9 cellular contexts compared by ENCODE assay signal in the genomic region with DNA sequence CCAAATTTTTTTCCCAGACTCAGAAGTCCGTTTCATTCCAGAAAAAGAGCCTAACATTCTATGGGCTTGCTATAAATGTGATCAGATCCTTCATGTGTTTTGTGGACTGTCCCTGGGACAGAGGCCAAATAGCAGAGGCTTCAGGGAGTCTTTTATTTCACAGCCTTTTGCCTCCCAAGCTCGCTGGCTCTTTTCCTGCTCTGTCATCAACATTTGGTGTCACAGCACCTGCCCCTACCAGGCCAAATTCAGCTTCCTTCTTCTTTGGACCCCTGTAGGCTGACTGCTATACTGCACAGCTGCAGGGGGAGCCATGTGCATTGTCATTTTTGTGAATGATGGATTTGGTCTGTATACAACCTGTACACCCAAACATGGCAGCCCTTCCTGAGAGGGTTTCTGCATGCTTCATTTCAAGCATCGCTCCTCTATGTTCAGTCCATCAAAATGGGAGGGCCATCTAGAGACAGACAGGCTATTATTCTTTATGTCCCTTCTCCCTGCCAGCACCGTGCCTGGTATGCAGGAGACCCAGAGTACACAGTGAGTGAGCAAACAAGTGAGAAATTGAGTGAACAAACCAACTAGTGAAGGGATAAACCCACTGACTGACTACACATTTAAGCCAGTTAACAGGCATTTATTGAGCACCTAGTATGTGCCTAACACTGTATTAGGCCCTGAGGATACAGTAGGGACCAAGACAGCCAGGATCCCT.
DNase-seq lines count a peak whose midpoint lies in the region; ATAC-seq and TF ChIP-seq lines count a peak whose summit lies in the region.
"Had no signal": no experiment of that assay in that cellular context is flagged by ENCODE, and none has a peak within 500 bp of the region (broad histone marks: within the 10 kb centered on the region; RNA-seq: fewer than 3 reads in every experiment).

No MANE protein-coding gene starts in this region.

- TF ChIP-seq POLR2A in GM18505 (IDR thresholded peaks at IDR 0.05; ENCODE audit: borderline replicate concordance, extremely low read depth, insufficient read depth, insufficient read length) = no peak

- DNase-seq in NOMO-1 treated with DMSO at 0.1 percent for 48 hours (lab: John Stamatoyannopoulos, UW; ENCODE audit: unreplicated experiment) (peak; percentile 0), NOMO-1 (lab: John Stamatoyannopoulos, UW; ENCODE audit: unreplicated experiment in 2 of 2) (no peak), choroid plexus epithelial cell (ENCODE audit: low read depth) (peak; percentile 20), superior temporal gyrus (ENCODE audit: extremely low spot score) (peak; percentile 58), NCI-H774 (lab: John Stamatoyannopoulos, UW) (no peak)
- DNase-seq: activated naive CD4-positive, alpha-beta T cell treated with Interleukin-2 at 50 U/mL for 16 hours; effector memory CD8-positive, alpha-beta T cell; IMR-90 had no signal

- TF ChIP-seq CTCF in choroid plexus epithelial cell (conservative IDR thresholded peaks at IDR 0.05; ENCODE audit: low read depth, low read length) = peak; percentile 36

- H3K4me3 ChIP-seq in choroid plexus epithelial cell (ENCODE audit: low read depth, low read length) = no peak overlapping the region

- no peak for ATAC-seq in GM18505 (IDR thresholded peaks at IDR 0.05; ENCODE audit: unreplicated experiment)
- ATAC-seq: effector memory CD8-positive, alpha-beta T cell had no signal

Comparison
In these comparisons a context has a peak if more than half of its experiments do, and no peak if none do; other contexts are left out.
1. DNase-seq: peak in NOMO-1 treated with DMSO at 0.1 percent for 48 hours (single experiment), choroid plexus epithelial cell (single experiment) and superior temporal gyrus (single experiment); none in NOMO-1 (0 of 2) and NCI-H774 (single experiment).